8 cellular contexts compared by ENCODE assay signal in the genomic region with DNA sequence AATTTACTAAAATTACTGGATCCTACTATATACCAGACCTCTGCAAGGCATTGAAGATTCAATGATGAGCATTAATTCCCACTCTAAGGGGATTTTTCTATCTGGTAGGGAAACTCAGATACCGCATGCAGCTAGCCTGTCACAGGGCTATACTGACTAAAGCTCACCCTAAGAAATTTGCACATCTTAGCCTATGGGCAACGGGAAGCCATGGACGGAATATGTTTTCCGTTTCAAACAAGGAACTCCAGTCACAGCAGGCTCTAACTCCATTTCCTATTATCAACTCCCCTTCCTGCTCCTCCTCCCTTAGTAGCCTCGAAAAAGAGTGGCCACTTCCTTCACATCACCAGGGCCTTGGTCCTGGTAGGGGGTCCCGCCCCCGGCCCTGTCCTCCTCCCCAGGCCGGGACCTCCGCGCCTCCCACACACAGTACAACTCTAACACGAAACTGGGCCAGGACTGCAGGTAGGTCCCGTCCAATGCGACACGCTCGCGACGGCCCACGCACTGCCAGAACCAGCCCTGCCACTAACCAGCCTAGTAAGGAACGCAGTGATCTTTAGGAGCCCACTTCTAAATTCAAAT. TPM values are rescaled to one million over a fixed set of nuclear protein-coding genes. Genes with fewer than 3 reads are reported as not detected.
DNase-seq lines count a peak whose midpoint lies in the region; ATAC-seq, FAIRE-seq and TF ChIP-seq lines count a peak whose summit lies in the region.

No MANE protein-coding gene starts in this region.

- TF ChIP-seq CTCF in GM20000 (IDR thresholded peaks at IDR 0.05; ENCODE audit: extremely low read depth, missing control alignments), result no peak
- no peak for TF ChIP-seq CTCF in VCaP (conservative IDR thresholded peaks at IDR 0.05)
- no peak for TF ChIP-seq CTCF in foreskin keratinocyte (conservative IDR thresholded peaks at IDR 0.05)
- no peak for TF ChIP-seq CTCF in pancreas (IDR thresholded peaks at IDR 0.05)

- H3K27me3 ChIP-seq in foreskin keratinocyte (no peaks in the 10 kb centered on the region), pancreas (peaks cover 0 to 4% (median 0%) of the 10 kb centered on the region in 4 donors)

- DNase-seq in DMS53 treated with DMSO at 0.1 percent for 48 hours (lab: John Stamatoyannopoulos, UW; ENCODE audit: unreplicated experiment) (peak; percentile 55), GM20000 (ENCODE audit: low spot score) (peak; percentile 29), foreskin keratinocyte (no peak), pancreas (peak in 4 of 6 donors; percentile 39 to 77 (median 67)), putamen (ENCODE audit: low spot score) (no peak), NCI-H524 treated with DMSO at 0.1 percent for 48 hours (lab: John Stamatoyannopoulos, UW) (no peak)

- H3K9me3 ChIP-seq in pancreas, result no peaks in the 10 kb centered on the region

- intact Hi-C loops in pancreas (cut with DNase I), result no loop called here

- H3K4me1 ChIP-seq in foreskin keratinocyte (no peaks in the 10 kb centered on the region), pancreas (peaks cover 0 to 17% (median 5%) of the 10 kb centered on the region in 3 donors)

- peak; percentile 12 for ATAC-seq in HG03575 (IDR thresholded peaks at IDR 0.05; ENCODE audit: extremely low read depth, insufficient number of reproducible peaks, low FRiP score, unreplicated experiment)
- peak; percentile 45 for ATAC-seq in foreskin keratinocyte
- ATAC-seq in pancreas, result peak; percentile 43 to 63 (median 54)

- 9 to 12% methylated on average over 19 of the region's 19 CpGs for WGBS in pancreas, 2 donors

- no peak for FAIRE-seq in pancreas (lab: Jason Lieb, UNC)

- peaks cover 0 to 20% (median 14%) of the 10 kb centered on the region in 3 donors for H3K36me3 ChIP-seq in pancreas

- peak overlapping the region; percentile 85 to 99 (median 93) for H3K4me3 ChIP-seq in pancreas

- H3K27ac ChIP-seq in VCaP (peak overlapping the region; percentile 88), foreskin keratinocyte (peak overlapping the region; percentile 9), pancreas (peak overlapping the region; percentile 91 to 98 (median 98))

RNA-seq across cellular contexts. Expression of gene COX5B, which starts 0.7 kb away (rescaled TPM):
- 225 and 247 TPM in 2 replicates for total RNA-seq in foreskin keratinocyte
- 368 and 387 TPM in 2 replicates for polyA plus RNA-seq in foreskin keratinocyte
- 100 to 1,000 TPM in 3 of 6 donors, 10 to 100 TPM in 3; 73.5 to 109 (median 96.2) TPM for total RNA-seq in pancreas
- 100 to 1,000 TPM; 210 to 214 TPM for polyA plus RNA-seq in pancreas

RNA-seq across cellular contexts. Expression of gene ACTR1B, which starts 18.6 kb away (rescaled TPM):
- total RNA-seq in foreskin keratinocyte (57.8 and 59.1 TPM in 2 replicates), pancreas (10 to 100 TPM; 46.8 to 52.2 (median 49.1) TPM)
- polyA plus RNA-seq in foreskin keratinocyte (52.7 and 54.0 TPM in 2 replicates), pancreas (10 to 100 TPM; 73.6 to 90.0 TPM)

RNA-seq across cellular contexts. Expression of gene C2orf92, which starts 24.3 kb away (rescaled TPM):
- total RNA-seq in foreskin keratinocyte, result 0.58 and 0.71 TPM in 2 replicates
- 0.24 and 0.40 TPM in 2 replicates for polyA plus RNA-seq in foreskin keratinocyte
- 10 to 100 TPM in 1 of 6 donors, 1 to 10 TPM in 5; 4.1 to 10.5 (median 7.1) TPM for total RNA-seq in pancreas
- 10 to 100 TPM; 40.2 to 42.6 TPM for polyA plus RNA-seq in pancreas

RNA-seq across cellular contexts. Expression of gene ANKRD36B, which starts 55.5 kb away (rescaled TPM):
- total RNA-seq in foreskin keratinocyte (10.8 and 12.7 TPM in 2 replicates), pancreas (10 to 100 TPM in 5 of 6 donors, 1 to 10 TPM in 1; 6.3 to 15.6 (median 13.3) TPM)
- polyA plus RNA-seq in foreskin keratinocyte (2.0 and 2.1 TPM in 2 replicates), pancreas (10 to 100 TPM; 35.6 to 45.9 TPM)

Comparison
In these comparisons a context has a peak if more than half of its experiments do, and no peak if none do; other contexts are left out.
1. DNase-seq: peak in DMS53 treated with DMSO at 0.1 percent for 48 hours (single experiment), GM20000 (single experiment) and pancreas (4 of 6); none in foreskin keratinocyte (0 of 2), putamen (single experiment) and NCI-H524 treated with DMSO at 0.1 percent for 48 hours (single experiment).
2. H3K27ac ChIP-seq: peak in every context shown above with its lines; median percentile 98 in pancreas; 88 in VCaP; 9 in foreskin keratinocyte.
3. Peak in every context shown above with its lines, with median percentiles within 50 percentile points of each other: ATAC-seq.